25 cellular contexts compared by ENCODE assay signal in genomic region chr1:52511851-52512615, GRCh38.
"Had no signal": no experiment of that assay in that cellular context is flagged by ENCODE, and none has a peak within 500 bp of the region (broad histone marks: within the 10 kb centered on the region; RNA-seq: fewer than 3 reads in every experiment).

No MANE protein-coding gene starts in this region.

- H3K9me3 Mint-ChIP-seq: activated T-cell treated with anti-CD3 and anti-CD28 coated beads, Interleukin-2, amount 50 U/mL, for 4 hours; activated T-helper 2 cell treated with anti-CD3 and anti-CD28 coated beads, Interferon-gamma antibody, Interleukin-2, Interleukin-4, amounts not matched to agents 10 μg/mL and 5 μg/mL and 100 μg/mL, durations not matched to agents 14 hours and 24 hours and 36 hours; IgD-negative memory B cell; T-cell had no signal

- H3K4me2 ChIP-seq: KMS-11 had no signal

- H3K9ac ChIP-seq: KMS-11 had no signal

- H3K36me3 ChIP-seq: brain microvascular endothelial cell had no signal

- H3K27ac ChIP-seq: brain microvascular endothelial cell, cardiac muscle cell, KMS-11, SK-N-MC, WERI-Rb-1 had no signal

- DNase-seq: activated CD4-positive, alpha-beta T cell treated with anti-CD3 and anti-CD28 coated beads for 48 hours; activated CD4-positive, alpha-beta T cell treated with anti-CD3 and anti-CD28 coated beads, Interleukin-2, amount 50 U/mL, for 4 hours; activated CD8-positive, alpha-beta memory T cell treated with anti-CD3 and anti-CD28 coated beads for 24 hours; activated gamma-delta T cell treated with Interleukin-2 at 50 U/mL for 16 hours; activated naive CD4-positive, alpha-beta T cell treated with anti-CD3 and anti-CD28 coated beads, Interleukin-2, amount 50 U/mL, for 16 hours; activated T-cell treated with anti-CD3 and anti-CD28 coated beads, Interleukin-2, amount 50 U/mL, for 4 hours; brain microvascular endothelial cell; MG63; MV-4-11; NCI-H1092 treated with DMSO at 0.1 percent for 48 hours; NCI-H1436; NCI-H1694 treated with DMSO at 0.1 percent for 48 hours; NCI-H2029 treated with DMSO at 0.1 percent for 48 hours; NCI-H345; NCI-H510A; NCI-H526 treated with DMSO at 0.1 percent for 48 hours; NCI-H82; SIG-M5; T-cell; WERI-Rb-1 had no signal

- H3K4me3 ChIP-seq: cardiac muscle cell, MG63, SK-N-MC had no signal

- ATAC-seq: T-cell had no signal

- H3K27ac Mint-ChIP-seq: activated T-helper 2 cell treated with anti-CD3 and anti-CD28 coated beads, Interferon-gamma antibody, Interleukin-2, Interleukin-4, amounts not matched to agents 10 μg/mL and 5 μg/mL and 100 μg/mL, durations not matched to agents 14 hours and 24 hours and 36 hours; T-cell had no signal

- H3K9me3 ChIP-seq: MG63 had no signal

- H3K27me3 ChIP-seq: brain microvascular endothelial cell, cardiac muscle cell had no signal

- H3K4me3 Mint-ChIP-seq: activated T-cell treated with anti-CD3 and anti-CD28 coated beads, Interleukin-2, amount 50 U/mL, for 4 hours; IgD-negative memory B cell; T-cell had no signal

- H3K27me3 Mint-ChIP-seq: IgD-negative memory B cell, T-cell had no signal
